In genomic region chr2:132424526-132425121, GRCh38 we compare ENCODE assay signal across 15 cellular contexts. TPM values are rescaled to one million over a fixed set of nuclear protein-coding genes. Genes with fewer than 3 reads are reported as not detected.
DNase-seq lines count a peak whose midpoint lies in the region; ATAC-seq and TF ChIP-seq lines count a peak whose summit lies in the region.
"Had no signal": no experiment of that assay in that cellular context is flagged by ENCODE, and none has a peak within 500 bp of the region (broad histone marks: within the 10 kb centered on the region; RNA-seq: fewer than 3 reads in every experiment).

No MANE protein-coding gene starts in this region.

- no peak overlapping the region for H3K4me3 Mint-ChIP-seq in activated T-cell treated with anti-CD3 and anti-CD28 coated beads, Interleukin-2, amount 50 U/mL, for 4 hours
- H3K4me3 Mint-ChIP-seq: activated CD8-positive, alpha-beta T cell treated with anti-CD3 and anti-CD28 coated beads, Interleukin-2, amount 10 ng/mL, durations not matched to agents 7 days and 5 days; IgD-negative memory B cell had no signal

- H3K9me3 ChIP-seq in osteoblast (ENCODE audit: low read depth, low read length) = no peaks in the 10 kb centered on the region

- H3K4me2 ChIP-seq in osteoblast (ENCODE audit: insufficient read depth, low read length) = no peak overlapping the region

- no peaks in the 10 kb centered on the region for H3K36me3 ChIP-seq in osteoblast (ENCODE audit: insufficient read depth, low read length)

- no peak overlapping the region for H3K4me3 ChIP-seq in osteoblast (ENCODE audit: insufficient read depth, low read length)
- H3K4me3 ChIP-seq: skin epidermis had no signal

- no peaks in the 10 kb centered on the region for H3K36me3 Mint-ChIP-seq in activated T-cell treated with anti-CD3 and anti-CD28 coated beads, Interleukin-2, amount 50 U/mL, for 4 hours (ENCODE audit: insufficient read depth)
- H3K36me3 Mint-ChIP-seq: IgD-negative memory B cell had no signal

- TF ChIP-seq CTCF in AG09319 (IDR thresholded peaks at IDR 0.05; ENCODE audit: low read depth, low read length) = peak; percentile 21
- peak; percentile 34 for TF ChIP-seq CTCF in osteoblast (IDR thresholded peaks at IDR 0.05; ENCODE audit: extremely low read depth, low read depth, low read length)

- H3K79me2 ChIP-seq in osteoblast (ENCODE audit: insufficient read depth, low read length) = no peaks in the 10 kb centered on the region

- H4K20me1 ChIP-seq in osteoblast (ENCODE audit: insufficient read depth, low read length) = no peaks in the 10 kb centered on the region

- no peak overlapping the region for H2AFZ ChIP-seq in osteoblast (ENCODE audit: low read length)

- H3K4me1 Mint-ChIP-seq in activated T-cell treated with anti-CD3 and anti-CD28 coated beads, Interleukin-2, amount 50 U/mL, for 4 hours (ENCODE audit: low read depth) = no peaks in the 10 kb centered on the region
- H3K4me1 Mint-ChIP-seq: IgD-negative memory B cell had no signal

- H3K27me3 Mint-ChIP-seq in activated T-cell treated with anti-CD3 and anti-CD28 coated beads, Interleukin-2, amount 50 U/mL, for 4 hours (ENCODE audit: low read depth) = no peaks in the 10 kb centered on the region
- H3K27me3 Mint-ChIP-seq: IgD-negative memory B cell had no signal

- H3K4me1 ChIP-seq in osteoblast (ENCODE audit: insufficient read depth, low read length) = peaks cover 16% of the 10 kb centered on the region

- DNase-seq in AG09319 (ENCODE audit: extremely low read depth, low read depth) (no peak), astrocyte of the hippocampus (ENCODE audit: low read depth, low spot score) (peak; percentile 57), left cardiac atrium (no peak), osteoblast (ENCODE audit: insufficient read length, low spot score, missing footprints) (peak; percentile 42), cerebellar nuclear complex (lab: John Stamatoyannopoulos, UW) (no peak)
- no peak for DNase-seq in activated effector memory CD4-positive, alpha-beta T cell treated with Interleukin-2 at 50 U/mL for 16 hours
- DNase-seq in activated T-cell treated with anti-CD3 and anti-CD28 coated beads, Interleukin-2, amount 50 U/mL, for 4 hours = no peak
- DNase-seq: activated CD8-positive, alpha-beta T cell treated with anti-CD3 and anti-CD28 coated beads, Interleukin-2, amount 10 ng/mL, durations not matched to agents 7 days and 5 days; dermis blood vessel endothelial cell; DND-41; NCI-H1436 treated with DMSO at 0.1 percent for 48 hours had no signal

- intact Hi-C loops in left cardiac atrium (cut with DNase I) = no loop called here

- H3K27ac ChIP-seq in osteoblast (ENCODE audit: low read depth, low read length) = no peak overlapping the region
- H3K27ac ChIP-seq: skin epidermis had no signal

- H3K27me3 ChIP-seq in osteoblast (ENCODE audit: insufficient read depth, low read length) = no peaks in the 10 kb centered on the region

- peaks cover 1% of the 10 kb centered on the region for H3K9me3 Mint-ChIP-seq in activated T-cell treated with anti-CD3 and anti-CD28 coated beads, Interleukin-2, amount 50 U/mL, for 4 hours

- ATAC-seq in left cardiac atrium (peak; percentile 44 to 86), HG02885 (IDR thresholded peaks at IDR 0.05; ENCODE audit: poor library complexity, unreplicated experiment) (no peak)
- no peak for ATAC-seq in activated T-cell treated with anti-CD3 and anti-CD28 coated beads, Interleukin-2, amount 50 U/mL, for 4 hours
- ATAC-seq: activated CD8-positive, alpha-beta T cell treated with anti-CD3 and anti-CD28 coated beads, Interleukin-2, amount 10 ng/mL, durations not matched to agents 7 days and 5 days; activated naive CD4-positive, alpha-beta T cell treated with anti-CD3 and anti-CD28 coated beads, Interleukin-2, amount 50 U/mL, for 72 hours had no signal

RNA-seq across cellular contexts. Expression of gene GPR39, which starts 8.0 kb away (rescaled TPM):
- under 1 TPM in 1 of 2 donors, not detected in 1; 0.29 TPM for total RNA-seq in left cardiac atrium
- 3.6 and 4.4 TPM in 2 replicates for total RNA-seq in osteoblast
- total RNA-seq in activated T-cell treated with anti-CD3 and anti-CD28 coated beads, Interleukin-2, amount 50 U/mL, for 4 hours = not detected
- total RNA-seq: activated CD8-positive, alpha-beta T cell treated with anti-CD3 and anti-CD28 coated beads, Interleukin-2, amount 10 ng/mL, durations not matched to agents 7 days and 5 days; activated naive CD4-positive, alpha-beta T cell treated with anti-CD3 and anti-CD28 coated beads, Interleukin-2, amount 50 U/mL, for 72 hours had no signal

Comparison
In these comparisons a context has a peak if more than half of its experiments do, and no peak if none do; other contexts are left out.
1. DNase-seq: peak in astrocyte of the hippocampus (single experiment) and osteoblast (single experiment); none in AG09319 (single experiment), left cardiac atrium (single experiment), activated effector memory CD4-positive, alpha-beta T cell treated with Interleukin-2 at 50 U/mL for 16 hours (single experiment), activated T-cell treated with anti-CD3 and anti-CD28 coated beads, Interleukin-2, amount 50 U/mL, for 4 hours (single experiment) and cerebellar nuclear complex (0 of 2).
2. ATAC-seq: peak in left cardiac atrium (2 of 2); none in HG02885 (single experiment) and activated T-cell treated with anti-CD3 and anti-CD28 coated beads, Interleukin-2, amount 50 U/mL, for 4 hours (0 of 2).